Comparison of ENCODE assay signal across 19 cellular contexts in genomic region chr5:88758584-88758983, GRCh38.
"Had no signal": no experiment of that assay in that cellular context is flagged by ENCODE, and none has a peak within 500 bp of the region (broad histone marks: within the 10 kb centered on the region; RNA-seq: fewer than 3 reads in every experiment).

No MANE protein-coding gene starts in this region.

- H3K27ac Mint-ChIP-seq: effector memory CD8-positive, alpha-beta T cell; nephron; stimulated activated effector memory CD8-positive, alpha-beta T cell treated with anti-CD3 and anti-CD28 coated beads, Interleukin-12 subunit alpha, Interleukin-12 subunit beta, amount 100 ng/mL, for 72 hours had no signal

- H3K36me3 Mint-ChIP-seq: stimulated activated effector memory CD8-positive, alpha-beta T cell treated with anti-CD3 and anti-CD28 coated beads, Interleukin-12 subunit alpha, Interleukin-12 subunit beta, amount 100 ng/mL, for 72 hours had no signal

- H3K4me1 Mint-ChIP-seq: central memory CD8-positive, alpha-beta T cell; nephron; stimulated activated effector memory CD8-positive, alpha-beta T cell treated with anti-CD3 and anti-CD28 coated beads, Interleukin-12 subunit alpha, Interleukin-12 subunit beta, amount 100 ng/mL, for 72 hours had no signal

- H3K9me3 Mint-ChIP-seq: central memory CD8-positive, alpha-beta T cell; effector memory CD8-positive, alpha-beta T cell; nephron had no signal

- DNase-seq: effector memory CD8-positive, alpha-beta T cell; left colon; mucosa of descending colon; occipital lobe; pancreas; retina; right lobe of liver; stimulated activated CD4-positive, alpha-beta T cell treated with anti-CD3 and anti-CD28 coated beads, Interleukin-4, amount 100 ng/mL, for 1 hour; stimulated activated CD8-positive, alpha-beta memory T cell treated with anti-CD3 and anti-CD28 coated beads, Interleukin-4, amount 100 ng/mL, for 48 hours; stomach; substantia nigra; transverse colon had no signal

- H3K27me3 ChIP-seq: esophagus muscularis mucosa, pancreas, right lobe of liver, stomach, transverse colon had no signal

- ATAC-seq: effector memory CD8-positive, alpha-beta T cell; left colon; mucosa of descending colon; pancreas; right lobe of liver; stimulated activated effector memory CD8-positive, alpha-beta T cell treated with anti-CD3 and anti-CD28 coated beads, Interleukin-12 subunit alpha, Interleukin-12 subunit beta, amount 100 ng/mL, for 72 hours had no signal

- H3K27ac ChIP-seq: epithelial cell of prostate, esophagus muscularis mucosa, pancreas, prostate gland, right lobe of liver, stomach, thoracic aorta, transverse colon had no signal

- H3K4me3 Mint-ChIP-seq: central memory CD8-positive, alpha-beta T cell; effector memory CD8-positive, alpha-beta T cell; nephron; stimulated activated effector memory CD8-positive, alpha-beta T cell treated with anti-CD3 and anti-CD28 coated beads, Interleukin-12 subunit alpha, Interleukin-12 subunit beta, amount 100 ng/mL, for 72 hours had no signal

- H3K9me3 ChIP-seq: esophagus muscularis mucosa, mucosa of descending colon, pancreas, prostate gland, right lobe of liver, stomach, thoracic aorta, transverse colon had no signal

- H3K36me3 ChIP-seq: pancreas, prostate gland, right lobe of liver, transverse colon had no signal

- H3K4me3 ChIP-seq: esophagus muscularis mucosa, mucosa of descending colon, pancreas, prostate gland, right lobe of liver, stomach, thoracic aorta, transverse colon had no signal

- H3K4me1 ChIP-seq: esophagus muscularis mucosa, pancreas, prostate gland, right lobe of liver, stomach, transverse colon had no signal
